Comparison of ENCODE assay signal across 1 cellular context in genomic region chr12:48165089-48166031, GRCh38.
TF ChIP-seq lines count a peak whose summit lies in the region.

No MANE protein-coding gene starts in this region.

TF ChIP-seq in endothelial cell of umbilical vein, 7 proteins besides CTCF, POLR2A, EP300 and RAD21:
- TF ChIP-seq MYC (IDR thresholded peaks at IDR 0.05; ENCODE audit: low read depth, low read length) (no peak), POLR2AphosphoS5 (IDR thresholded peaks at IDR 0.05; ENCODE audit: insufficient read depth, low read depth, low read length) (no peak), JUN (IDR thresholded peaks at IDR 0.05; ENCODE audit: borderline replicate concordance, insufficient read depth, insufficient read length, low read depth) (no peak), MAX (IDR thresholded peaks at IDR 0.05; ENCODE audit: insufficient read depth, insufficient read length) (no peak), EZH2 (IDR thresholded peaks at IDR 0.05; ENCODE audit: borderline replicate concordance, low read depth, low read length, severe bottlenecking) (no peak), FOS (IDR thresholded peaks at IDR 0.05; ENCODE audit: borderline replicate concordance, insufficient read depth, low read length) (no peak), GATA2 (IDR thresholded peaks at IDR 0.05; ENCODE audit: insufficient read depth, insufficient read length, low read depth, low read length) (no peak)
